Comparison of ENCODE assay signal across 2 cellular contexts in the genomic region with DNA sequence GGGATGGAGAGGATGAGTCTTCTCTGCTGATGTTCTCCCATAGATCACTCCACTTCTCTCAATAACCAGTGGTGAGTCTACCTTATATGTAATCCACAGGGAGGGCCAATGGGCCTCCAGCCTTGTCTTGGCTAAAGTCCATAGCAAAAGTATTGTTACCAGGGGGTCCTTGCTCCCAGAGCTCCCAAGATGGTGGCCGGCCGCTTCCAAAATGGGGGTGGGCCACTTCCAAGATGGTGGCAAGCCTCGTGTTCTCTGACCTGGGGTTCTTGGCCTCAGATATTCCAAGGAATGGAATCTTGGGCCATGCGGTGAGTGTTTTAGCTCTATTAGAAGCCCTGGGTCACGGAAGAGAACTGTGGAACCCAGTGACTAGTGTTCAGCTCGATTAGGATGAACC.
TF ChIP-seq lines count a peak whose summit lies in the region.

No MANE protein-coding gene starts in this region.

TF ChIP-seq in GM23338, 12 proteins besides CTCF, POLR2A, EP300 and RAD21:
- TF ChIP-seq, protein P1, sequence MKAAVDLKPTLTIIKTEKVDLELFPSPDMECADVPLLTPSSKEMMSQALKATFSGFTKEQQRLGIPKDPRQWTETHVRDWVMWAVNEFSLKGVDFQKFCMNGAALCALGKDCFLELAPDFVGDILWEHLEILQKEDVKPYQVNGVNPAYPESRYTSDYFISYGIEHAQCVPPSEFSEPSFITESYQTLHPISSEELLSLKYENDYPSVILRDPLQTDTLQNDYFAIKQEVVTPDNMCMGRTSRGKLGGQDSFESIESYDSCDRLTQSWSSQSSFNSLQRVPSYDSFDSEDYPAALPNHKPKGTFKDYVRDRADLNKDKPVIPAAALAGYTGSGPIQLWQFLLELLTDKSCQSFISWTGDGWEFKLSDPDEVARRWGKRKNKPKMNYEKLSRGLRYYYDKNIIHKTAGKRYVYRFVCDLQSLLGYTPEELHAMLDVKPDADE (IDR thresholded peaks at IDR 0.05) = no peak
- TF ChIP-seq NANOG (IDR thresholded peaks at IDR 0.05; ENCODE audit: borderline replicate concordance) (no peak), EZH2phosphoT487 (IDR thresholded peaks at IDR 0.05; ENCODE audit: unreplicated experiment) (no peak), ZNF331 (CRISPR knock-in tag; IDR thresholded peaks at IDR 0.05; ENCODE audit: low read depth) (no peak), ZNF114 (CRISPR knock-in tag; IDR thresholded peaks at IDR 0.05) (no peak), POLR2AphosphoS5 (IDR thresholded peaks at IDR 0.05; ENCODE audit: low read depth) (no peak)
- TF ChIP-seq, protein P2, sequence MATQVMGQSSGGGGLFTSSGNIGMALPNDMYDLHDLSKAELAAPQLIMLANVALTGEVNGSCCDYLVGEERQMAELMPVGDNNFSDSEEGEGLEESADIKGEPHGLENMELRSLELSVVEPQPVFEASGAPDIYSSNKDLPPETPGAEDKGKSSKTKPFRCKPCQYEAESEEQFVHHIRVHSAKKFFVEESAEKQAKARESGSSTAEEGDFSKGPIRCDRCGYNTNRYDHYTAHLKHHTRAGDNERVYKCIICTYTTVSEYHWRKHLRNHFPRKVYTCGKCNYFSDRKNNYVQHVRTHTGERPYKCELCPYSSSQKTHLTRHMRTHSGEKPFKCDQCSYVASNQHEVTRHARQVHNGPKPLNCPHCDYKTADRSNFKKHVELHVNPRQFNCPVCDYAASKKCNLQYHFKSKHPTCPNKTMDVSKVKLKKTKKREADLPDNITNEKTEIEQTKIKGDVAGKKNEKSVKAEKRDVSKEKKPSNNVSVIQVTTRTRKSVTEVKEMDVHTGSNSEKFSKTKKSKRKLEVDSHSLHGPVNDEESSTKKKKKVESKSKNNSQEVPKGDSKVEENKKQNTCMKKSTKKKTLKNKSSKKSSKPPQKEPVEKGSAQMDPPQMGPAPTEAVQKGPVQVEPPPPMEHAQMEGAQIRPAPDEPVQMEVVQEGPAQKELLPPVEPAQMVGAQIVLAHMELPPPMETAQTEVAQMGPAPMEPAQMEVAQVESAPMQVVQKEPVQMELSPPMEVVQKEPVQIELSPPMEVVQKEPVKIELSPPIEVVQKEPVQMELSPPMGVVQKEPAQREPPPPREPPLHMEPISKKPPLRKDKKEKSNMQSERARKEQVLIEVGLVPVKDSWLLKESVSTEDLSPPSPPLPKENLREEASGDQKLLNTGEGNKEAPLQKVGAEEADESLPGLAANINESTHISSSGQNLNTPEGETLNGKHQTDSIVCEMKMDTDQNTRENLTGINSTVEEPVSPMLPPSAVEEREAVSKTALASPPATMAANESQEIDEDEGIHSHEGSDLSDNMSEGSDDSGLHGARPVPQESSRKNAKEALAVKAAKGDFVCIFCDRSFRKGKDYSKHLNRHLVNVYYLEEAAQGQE (IDR thresholded peaks at IDR 0.05; ENCODE audit: unreplicated experiment) = no peak
TF ChIP-seq in GM23338: peak in this region for 0.

TF ChIP-seq in WTC11, 78 proteins besides CTCF, POLR2A, EP300 and RAD21:
- TF ChIP-seq ZNF671 (CRISPR knock-in tag; IDR thresholded peaks at IDR 0.05) (no peak), NR3C1 (CRISPR knock-in tag; conservative IDR thresholded peaks at IDR 0.05; ENCODE audit: low read depth) (no peak), NFE2L1 (CRISPR knock-in tag; IDR thresholded peaks at IDR 0.05) (no peak), FOXP1 (CRISPR knock-in tag; IDR thresholded peaks at IDR 0.05; ENCODE audit: borderline replicate concordance) (no peak), ZBTB21 (CRISPR knock-in tag; IDR thresholded peaks at IDR 0.05; ENCODE audit: borderline replicate concordance) (no peak), ZNF416 (CRISPR knock-in tag; IDR thresholded peaks at IDR 0.05) (no peak), ZNF121 (CRISPR knock-in tag; IDR thresholded peaks at IDR 0.05) (no peak), ATF1 (CRISPR knock-in tag; IDR thresholded peaks at IDR 0.05) (no peak), FOXJ3 (CRISPR knock-in tag; IDR thresholded peaks at IDR 0.05; ENCODE audit: borderline replicate concordance) (no peak), NFATC4 (CRISPR knock-in tag; IDR thresholded peaks at IDR 0.05) (no peak)
- TF ChIP-seq, protein P3, sequence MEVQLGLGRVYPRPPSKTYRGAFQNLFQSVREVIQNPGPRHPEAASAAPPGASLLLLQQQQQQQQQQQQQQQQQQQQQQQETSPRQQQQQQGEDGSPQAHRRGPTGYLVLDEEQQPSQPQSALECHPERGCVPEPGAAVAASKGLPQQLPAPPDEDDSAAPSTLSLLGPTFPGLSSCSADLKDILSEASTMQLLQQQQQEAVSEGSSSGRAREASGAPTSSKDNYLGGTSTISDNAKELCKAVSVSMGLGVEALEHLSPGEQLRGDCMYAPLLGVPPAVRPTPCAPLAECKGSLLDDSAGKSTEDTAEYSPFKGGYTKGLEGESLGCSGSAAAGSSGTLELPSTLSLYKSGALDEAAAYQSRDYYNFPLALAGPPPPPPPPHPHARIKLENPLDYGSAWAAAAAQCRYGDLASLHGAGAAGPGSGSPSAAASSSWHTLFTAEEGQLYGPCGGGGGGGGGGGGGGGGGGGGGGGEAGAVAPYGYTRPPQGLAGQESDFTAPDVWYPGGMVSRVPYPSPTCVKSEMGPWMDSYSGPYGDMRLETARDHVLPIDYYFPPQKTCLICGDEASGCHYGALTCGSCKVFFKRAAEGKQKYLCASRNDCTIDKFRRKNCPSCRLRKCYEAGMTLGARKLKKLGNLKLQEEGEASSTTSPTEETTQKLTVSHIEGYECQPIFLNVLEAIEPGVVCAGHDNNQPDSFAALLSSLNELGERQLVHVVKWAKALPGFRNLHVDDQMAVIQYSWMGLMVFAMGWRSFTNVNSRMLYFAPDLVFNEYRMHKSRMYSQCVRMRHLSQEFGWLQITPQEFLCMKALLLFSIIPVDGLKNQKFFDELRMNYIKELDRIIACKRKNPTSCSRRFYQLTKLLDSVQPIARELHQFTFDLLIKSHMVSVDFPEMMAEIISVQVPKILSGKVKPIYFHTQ (CRISPR knock-in tag; IDR thresholded peaks at IDR 0.05) = no peak
- TF ChIP-seq, protein P4, sequence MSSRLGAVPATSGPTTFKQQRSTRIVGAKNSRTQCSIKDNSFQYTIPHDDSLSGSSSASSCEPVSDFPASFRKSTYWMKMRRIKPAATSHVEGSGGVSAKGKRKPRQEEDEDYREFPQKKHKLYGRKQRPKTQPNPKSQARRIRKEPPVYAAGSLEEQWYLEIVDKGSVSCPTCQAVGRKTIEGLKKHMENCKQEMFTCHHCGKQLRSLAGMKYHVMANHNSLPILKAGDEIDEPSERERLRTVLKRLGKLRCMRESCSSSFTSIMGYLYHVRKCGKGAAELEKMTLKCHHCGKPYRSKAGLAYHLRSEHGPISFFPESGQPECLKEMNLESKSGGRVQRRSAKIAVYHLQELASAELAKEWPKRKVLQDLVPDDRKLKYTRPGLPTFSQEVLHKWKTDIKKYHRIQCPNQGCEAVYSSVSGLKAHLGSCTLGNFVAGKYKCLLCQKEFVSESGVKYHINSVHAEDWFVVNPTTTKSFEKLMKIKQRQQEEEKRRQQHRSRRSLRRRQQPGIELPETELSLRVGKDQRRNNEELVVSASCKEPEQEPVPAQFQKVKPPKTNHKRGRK (CRISPR knock-in tag; IDR thresholded peaks at IDR 0.05; ENCODE audit: borderline replicate concordance) = no peak
- TF ChIP-seq, protein P5, sequence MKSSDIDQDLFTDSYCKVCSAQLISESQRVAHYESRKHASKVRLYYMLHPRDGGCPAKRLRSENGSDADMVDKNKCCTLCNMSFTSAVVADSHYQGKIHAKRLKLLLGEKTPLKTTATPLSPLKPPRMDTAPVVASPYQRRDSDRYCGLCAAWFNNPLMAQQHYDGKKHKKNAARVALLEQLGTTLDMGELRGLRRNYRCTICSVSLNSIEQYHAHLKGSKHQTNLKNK (CRISPR knock-in tag; IDR thresholded peaks at IDR 0.05) = no peak
- TF ChIP-seq, protein P6, sequence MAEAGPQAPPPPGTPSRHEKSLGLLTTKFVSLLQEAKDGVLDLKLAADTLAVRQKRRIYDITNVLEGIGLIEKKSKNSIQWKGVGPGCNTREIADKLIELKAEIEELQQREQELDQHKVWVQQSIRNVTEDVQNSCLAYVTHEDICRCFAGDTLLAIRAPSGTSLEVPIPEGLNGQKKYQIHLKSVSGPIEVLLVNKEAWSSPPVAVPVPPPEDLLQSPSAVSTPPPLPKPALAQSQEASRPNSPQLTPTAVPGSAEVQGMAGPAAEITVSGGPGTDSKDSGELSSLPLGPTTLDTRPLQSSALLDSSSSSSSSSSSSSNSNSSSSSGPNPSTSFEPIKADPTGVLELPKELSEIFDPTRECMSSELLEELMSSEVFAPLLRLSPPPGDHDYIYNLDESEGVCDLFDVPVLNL (CRISPR knock-in tag; IDR thresholded peaks at IDR 0.05; ENCODE audit: borderline replicate concordance, low read depth) = no peak
TF ChIP-seq in WTC11: peak in this region for 0.
